In genomic region chr11:62399172-62399867, GRCh38 we compare ENCODE assay signal across 1 cellular context.
TF ChIP-seq lines count a peak whose summit lies in the region.

No MANE protein-coding gene starts in this region.

TF ChIP-seq in GM23338, 12 proteins besides CTCF, POLR2A, EP300 and RAD21 (continued from another document):
- no peak for TF ChIP-seq ZNF462 (CRISPR knock-in tag; IDR thresholded peaks at IDR 0.05)
- TF ChIP-seq CREB1 (CRISPR knock-in tag; IDR thresholded peaks at IDR 0.05; ENCODE audit: low read depth): no peak
- no peak for TF ChIP-seq ZNF114 (CRISPR knock-in tag; IDR thresholded peaks at IDR 0.05)
- TF ChIP-seq STAT1 (IDR thresholded peaks at IDR 0.05; ENCODE audit: unreplicated experiment): no peak
